ENCODE assay signal across 8 cellular contexts in genomic region chr17:44220211-44221071, GRCh38. TPM values are rescaled to one million over a fixed set of nuclear protein-coding genes. Genes with fewer than 3 reads are reported as not detected.
DNase-seq lines count a peak whose midpoint lies in the region; ATAC-seq, FAIRE-seq and TF ChIP-seq lines count a peak whose summit lies in the region.

No MANE protein-coding gene starts in this region.

- peak; percentile 50 for TF ChIP-seq POLR2A in A549 (IDR thresholded peaks at IDR 0.05; ENCODE audit: low read length)
- no peak for TF ChIP-seq POLR2A in GM18505 (IDR thresholded peaks at IDR 0.05; ENCODE audit: borderline replicate concordance, extremely low read depth, insufficient read depth, insufficient read length)

- no peak for TF ChIP-seq EP300 in A549 (IDR thresholded peaks at IDR 0.05)

- WGBS in A549 (ENCODE audit: missing lambda C conversion rate) = under 1% methylated on average over 90 of the region's 109 CpGs
- 0% methylated on average over 38 to 107 of the region's 109 CpGs for WGBS in endodermal cell (ENCODE audit: insufficient coverage in 1 of 2, insufficient read length in 1 of 2), 2 experiments

- no peaks in the 10 kb centered on the region for H3K9me3 Mint-ChIP-seq in activated CD8-positive, alpha-beta T cell treated with anti-CD3 and anti-CD28 coated beads, Interleukin-2, amount 10 ng/mL, durations not matched to agents 7 days and 5 days (ENCODE audit: insufficient read depth)
- H3K9me3 Mint-ChIP-seq in endodermal cell = no peaks in the 10 kb centered on the region

- POLR2A ChIA-PET in A549 (lab: Yijun Ruan, JAX) = interaction anchor here (0.5 to 2.2 kb wide), 19 partner anchors 9 to 291 kb away, joined by 3 to 13 read pairs (median 4); partner anchors contain the start of genes FAM171A2, SLC25A39 and TMUB2
- POLR2A ChIA-PET in activated CD8-positive, alpha-beta T cell treated with anti-CD3 and anti-CD28 coated beads, Interleukin-2, amount 10 ng/mL, durations not matched to agents 7 days and 5 days (lab: Charles Lee) = interaction anchor here (0.6 to 6.6 kb wide), 15 partner anchors 10 to 105 kb away, joined by 3 to 59 read pairs (median 5); partner anchors contain the start of genes HDAC5, SLC25A39 and TMUB2

- peaks cover 19% of the 10 kb centered on the region for H3K36me3 ChIP-seq in endodermal cell (ENCODE audit: control insufficient read depth, insufficient read depth, low read length)

- H3K27me3 Mint-ChIP-seq in activated CD8-positive, alpha-beta T cell treated with anti-CD3 and anti-CD28 coated beads, Interleukin-2, amount 10 ng/mL, durations not matched to agents 7 days and 5 days (ENCODE audit: low read depth) = no peaks in the 10 kb centered on the region
- H3K27me3 Mint-ChIP-seq in endodermal cell (ENCODE audit: insufficient read depth) = no peaks in the 10 kb centered on the region

- peaks cover 29% of the 10 kb centered on the region for H3K4me1 ChIP-seq in A549
- peaks cover 3% of the 10 kb centered on the region for H3K4me1 ChIP-seq in endodermal cell (ENCODE audit: control insufficient read depth, insufficient read depth, low read length)
- peaks cover 39% of the 10 kb centered on the region for H3K4me1 ChIP-seq in mononuclear cell (ENCODE audit: insufficient read depth, low read length)

- ATAC-seq in A549 (peak; percentile 22 to 43), GM18505 (IDR thresholded peaks at IDR 0.05; ENCODE audit: unreplicated experiment) (peak; percentile 3), GM19035 (IDR thresholded peaks at IDR 0.05; ENCODE audit: unreplicated experiment) (no peak)
- ATAC-seq in activated CD8-positive, alpha-beta T cell treated with anti-CD3 and anti-CD28 coated beads, Interleukin-2, amount 10 ng/mL, durations not matched to agents 7 days and 5 days = peak; percentile 6

- peak overlapping the region; percentile 86 for H3K4me2 ChIP-seq in A549

- TF ChIP-seq CTCF in A549 (IDR thresholded peaks at IDR 0.05) = 0 out of 3 replicates have a peak, but pooled peaks have one; percentile 18
- no peak for TF ChIP-seq CTCF in endodermal cell (conservative IDR thresholded peaks at IDR 0.05)

- no peak for FAIRE-seq in A549 (lab: Jason Lieb, UNC)

- no peaks in the 10 kb centered on the region for H3K27me3 ChIP-seq in endodermal cell (ENCODE audit: control insufficient read depth, insufficient read depth, low read length, poor library complexity, severe bottlenecking)
- H3K27me3 ChIP-seq in mononuclear cell (ENCODE audit: insufficient read depth, low read length) = no peaks in the 10 kb centered on the region

- peak overlapping the region; percentile 92 for H3K27ac Mint-ChIP-seq in activated CD8-positive, alpha-beta T cell treated with anti-CD3 and anti-CD28 coated beads, Interleukin-2, amount 10 ng/mL, durations not matched to agents 7 days and 5 days
- peak overlapping the region; percentile 93 for H3K27ac Mint-ChIP-seq in endodermal cell

- H3K9ac ChIP-seq in endodermal cell (ENCODE audit: extremely low read depth, low read length, poor library complexity, severe bottlenecking) = peak overlapping the region; percentile 86

- TF ChIP-seq RAD21 in A549 (conservative IDR thresholded peaks at IDR 0.05 in 1 of 2, IDR thresholded peaks at IDR 0.05 in 1 of 2) = no peak

- peak overlapping the region; percentile 97 to 99 for H3K27ac ChIP-seq in A549
- peak overlapping the region; percentile 87 for H3K27ac ChIP-seq in endodermal cell (ENCODE audit: low read depth, low read length)
- H3K27ac ChIP-seq in substantia nigra (ENCODE audit: low read depth, low read length, poor library complexity, severe bottlenecking) = peak overlapping the region; percentile 95

- H3K4me3 Mint-ChIP-seq in activated CD8-positive, alpha-beta T cell treated with anti-CD3 and anti-CD28 coated beads, Interleukin-2, amount 10 ng/mL, durations not matched to agents 7 days and 5 days = peak overlapping the region; percentile 88
- H3K4me3 Mint-ChIP-seq in endodermal cell = peak overlapping the region; percentile 86

- CTCF ChIA-PET in A549 (lab: Yijun Ruan, JAX) = interaction anchor here (0.8 to 11.1 kb wide), 20 partner anchors 7 to 303 kb away, joined by 3 to 135 read pairs (median 5); partner anchors contain the start of genes GRN and SLC25A39
- CTCF ChIA-PET in activated CD8-positive, alpha-beta T cell treated with anti-CD3 and anti-CD28 coated beads, Interleukin-2, amount 10 ng/mL, durations not matched to agents 7 days and 5 days (lab: Charles Lee) = interaction anchor here (0.7 to 4.8 kb wide), 12 partner anchors 10 to 125 kb away, joined by 3 to 45 read pairs (median 8); partner anchors contain the start of genes GRN and TMUB2

- no peaks in the 10 kb centered on the region for H3K9me3 ChIP-seq in A549
- no peaks in the 10 kb centered on the region for H3K9me3 ChIP-seq in endodermal cell (ENCODE audit: control insufficient read depth, low read length)
- no peaks in the 10 kb centered on the region for H3K9me3 ChIP-seq in mononuclear cell (ENCODE audit: low read depth, low read length)

- peak overlapping the region; percentile 89 for H3K4me3 ChIP-seq in A549
- peak overlapping the region; percentile 93 for H3K4me3 ChIP-seq in endodermal cell (ENCODE audit: low read length)
- H3K4me3 ChIP-seq in mononuclear cell (ENCODE audit: low read length) = peak overlapping the region; percentile 88

- H3K36me3 Mint-ChIP-seq in activated CD8-positive, alpha-beta T cell treated with anti-CD3 and anti-CD28 coated beads, Interleukin-2, amount 10 ng/mL, durations not matched to agents 7 days and 5 days (ENCODE audit: low read depth) = peaks cover 29% of the 10 kb centered on the region
- peaks cover 21% of the 10 kb centered on the region for H3K36me3 Mint-ChIP-seq in endodermal cell (ENCODE audit: low read depth)

- peak in 1 of 2 experiments; percentile 64 for DNase-seq in A549 (ENCODE audit: low read depth in 1 of 2, low spot score in 1 of 2)
- peak; percentile 54 for DNase-seq in NCI-H2171 (lab: John Stamatoyannopoulos, UW)
- DNase-seq in activated CD8-positive, alpha-beta T cell treated with anti-CD3 and anti-CD28 coated beads, Interleukin-2, amount 10 ng/mL, durations not matched to agents 7 days and 5 days = peak; percentile 62
- peak; percentile 81 for DNase-seq in endodermal cell
- peak in 37 of 49 donors; percentile 24 to 79 (median 51) for DNase-seq in substantia nigra (lab: John Stamatoyannopoulos, UW)

- H3K4me1 Mint-ChIP-seq in activated CD8-positive, alpha-beta T cell treated with anti-CD3 and anti-CD28 coated beads, Interleukin-2, amount 10 ng/mL, durations not matched to agents 7 days and 5 days (ENCODE audit: low read depth) = peaks cover 29% of the 10 kb centered on the region
- peaks cover 14% of the 10 kb centered on the region for H3K4me1 Mint-ChIP-seq in endodermal cell

RNA-seq across cellular contexts. Expression of gene UBTF, which starts 1.0 kb away (rescaled TPM):
- polyA plus RNA-seq in A549 (2011; rRNA removed) (39.8 and 44.0 TPM in 2 replicates), A549 (2017; fragmentation: RNase III; extraction: RNeasy Plus Mini Kit Qiagen cat#74134 plus additional on column Dnase treatment) (75.0 to 76.2 TPM (median 75.5 TPM) in 3 replicates)
- 37.0 and 41.6 TPM in 2 replicates for polyA plus RNA-seq in A549 (2012; cell fraction: cytosol; rRNA removed)
- 36.1 and 47.3 TPM in 2 replicates for polyA plus RNA-seq in A549 (2012; cell fraction: nucleus; rRNA removed)
- 28.2 and 29.7 TPM in 2 replicates for polyA minus RNA-seq in A549 (2011; rRNA and poly(A)+ RNA removed)
- total RNA-seq in activated CD8-positive, alpha-beta T cell treated with anti-CD3 and anti-CD28 coated beads, Interleukin-2, amount 10 ng/mL, durations not matched to agents 7 days and 5 days = 100 to 1,000 TPM; 165 to 182 TPM
- total RNA-seq in endodermal cell (10 to 100 TPM; 62.0 to 89.9 TPM), mononuclear cell (56.4 TPM)
- 51.0 TPM for polyA plus RNA-seq in endodermal cell (2013, experiment 1 of 2)
- polyA plus RNA-seq in endodermal cell (2013, experiment 2 of 2) = 48.4 TPM

RNA-seq across cellular contexts. Expression of gene ATXN7L3, which starts 20.8 kb away (rescaled TPM):
- 65.7 and 72.7 TPM in 2 replicates for polyA plus RNA-seq in A549 (2011; rRNA removed)
- 39.3 and 52.4 TPM in 2 replicates for polyA plus RNA-seq in A549 (2012; cell fraction: cytosol; rRNA removed)
- 84.7 and 105 TPM in 2 replicates for polyA plus RNA-seq in A549 (2012; cell fraction: nucleus; rRNA removed)
- polyA plus RNA-seq in A549 (2017; fragmentation: RNase III; extraction: RNeasy Plus Mini Kit Qiagen cat#74134 plus additional on column Dnase treatment) = 54.0 to 66.2 TPM (median 60.5 TPM) in 3 replicates
- polyA minus RNA-seq in A549 (2011; rRNA and poly(A)+ RNA removed) = 67.2 and 79.1 TPM in 2 replicates
- 100 to 1,000 TPM; 116 to 120 TPM for total RNA-seq in activated CD8-positive, alpha-beta T cell treated with anti-CD3 and anti-CD28 coated beads, Interleukin-2, amount 10 ng/mL, durations not matched to agents 7 days and 5 days
- 100 to 1,000 TPM; 118 to 144 TPM for total RNA-seq in endodermal cell
- polyA plus RNA-seq in endodermal cell (2013, experiment 1 of 2) = 72.4 TPM
- 72.5 TPM for polyA plus RNA-seq in endodermal cell (2013, experiment 2 of 2)
- 44.7 TPM for total RNA-seq in mononuclear cell

RNA-seq across cellular contexts. Expression of gene TMUB2, which starts 33.7 kb away (rescaled TPM):
- 36.2 and 43.3 TPM in 2 replicates for polyA plus RNA-seq in A549 (2011; rRNA removed)
- 37.3 and 45.4 TPM in 2 replicates for polyA plus RNA-seq in A549 (2012; cell fraction: cytosol; rRNA removed)
- polyA plus RNA-seq in A549 (2012; cell fraction: nucleus; rRNA removed) = 104 and 115 TPM in 2 replicates
- 37.6 to 44.4 TPM (median 42.0 TPM) in 3 replicates for polyA plus RNA-seq in A549 (2017; fragmentation: RNase III; extraction: RNeasy Plus Mini Kit Qiagen cat#74134 plus additional on column Dnase treatment)
- 29.9 and 32.2 TPM in 2 replicates for polyA minus RNA-seq in A549 (2011; rRNA and poly(A)+ RNA removed)
- total RNA-seq in activated CD8-positive, alpha-beta T cell treated with anti-CD3 and anti-CD28 coated beads, Interleukin-2, amount 10 ng/mL, durations not matched to agents 7 days and 5 days = 10 to 100 TPM; 26.7 to 27.9 TPM
- 10 to 100 TPM; 28.8 to 33.1 TPM for total RNA-seq in endodermal cell
- 43.4 TPM for polyA plus RNA-seq in endodermal cell (2013, experiment 1 of 2)
- 38.5 TPM for polyA plus RNA-seq in endodermal cell (2013, experiment 2 of 2)
- 20.4 TPM for total RNA-seq in mononuclear cell

RNA-seq across cellular contexts. Expression of gene SLC4A1, which starts 47.5 kb away (rescaled TPM):
- polyA plus RNA-seq in A549 (2011; rRNA removed) (0.03 TPM in 1 of 2 replicates, not detected in the other), A549 (2017; fragmentation: RNase III; extraction: RNeasy Plus Mini Kit Qiagen cat#74134 plus additional on column Dnase treatment) (not detected in 3 replicates)
- 0.01 TPM in 1 of 2 replicates, not detected in the other for polyA plus RNA-seq in A549 (2012; cell fraction: cytosol; rRNA removed)
- polyA plus RNA-seq in A549 (2012; cell fraction: nucleus; rRNA removed) = 0.02 and 0.21 TPM in 2 replicates
- polyA minus RNA-seq in A549 (2011; rRNA and poly(A)+ RNA removed) = not detected in 2 replicates
- not detected for total RNA-seq in activated CD8-positive, alpha-beta T cell treated with anti-CD3 and anti-CD28 coated beads, Interleukin-2, amount 10 ng/mL, durations not matched to agents 7 days and 5 days
- total RNA-seq in endodermal cell (under 1 TPM in 1 of 2 donors, not detected in 1; 0.04 TPM), mononuclear cell (0.42 TPM)
- not detected for polyA plus RNA-seq in endodermal cell (2013, experiment 1 of 2)
- polyA plus RNA-seq in endodermal cell (2013, experiment 2 of 2) = 0.04 TPM

RNA-seq across cellular contexts. Expression of gene ASB16, which starts 49.9 kb away (rescaled TPM):
- 0.05 TPM in 1 of 2 replicates, not detected in the other for polyA plus RNA-seq in A549 (2011; rRNA removed)
- polyA plus RNA-seq in A549 (2012; cell fraction: cytosol; rRNA removed) = 0.04 and 0.06 TPM in 2 replicates
- polyA plus RNA-seq in A549 (2012; cell fraction: nucleus; rRNA removed) = 0.67 and 0.69 TPM in 2 replicates
- polyA plus RNA-seq in A549 (2017; fragmentation: RNase III; extraction: RNeasy Plus Mini Kit Qiagen cat#74134 plus additional on column Dnase treatment) = 0.12 to 0.16 TPM (median 0.15 TPM) in 3 replicates
- not detected in 2 replicates for polyA minus RNA-seq in A549 (2011; rRNA and poly(A)+ RNA removed)
- under 1 TPM; 0.26 to 0.42 TPM for total RNA-seq in activated CD8-positive, alpha-beta T cell treated with anti-CD3 and anti-CD28 coated beads, Interleukin-2, amount 10 ng/mL, durations not matched to agents 7 days and 5 days
- under 1 TPM in 1 of 2 donors, not detected in 1; 0.53 TPM for total RNA-seq in endodermal cell
- polyA plus RNA-seq in endodermal cell (2013, experiment 1 of 2) = not detected
- 0.33 TPM for polyA plus RNA-seq in endodermal cell (2013, experiment 2 of 2)
- total RNA-seq in mononuclear cell = not detected
